Comparison of ENCODE assay signal across 28 cellular contexts in genomic region chr20:9342651-9343050, GRCh38.
"Had no signal": no experiment of that assay in that cellular context is flagged by ENCODE, and none has a peak within 500 bp of the region (broad histone marks: within the 10 kb centered on the region; RNA-seq: fewer than 3 reads in every experiment).

No MANE protein-coding gene starts in this region.

- H3K4me1 ChIP-seq: foreskin keratinocyte had no signal

- H3K4me3 ChIP-seq: coronary artery, dorsolateral prefrontal cortex, gastrocnemius medialis, heart left ventricle had no signal

- H3K27me3 ChIP-seq: brain microvascular endothelial cell, dorsolateral prefrontal cortex, foreskin keratinocyte, gastrocnemius medialis, heart left ventricle had no signal

- ATAC-seq: activated CD4-positive, alpha-beta T cell treated with anti-CD3 and anti-CD28 coated beads for 36 hours; activated naive CD4-positive, alpha-beta T cell treated with anti-CD3 and anti-CD28 coated beads, Interleukin-2, amount 50 U/mL, for 72 hours; activated T-cell treated with anti-CD3 and anti-CD28 coated beads, Interleukin-2, amount 50 U/mL, for 72 hours; esophagus mucosa; foreskin keratinocyte; gastrocnemius medialis; heart left ventricle had no signal

- FAIRE-seq: astrocyte, bronchial epithelial cell had no signal

- H3K27ac ChIP-seq: brain microvascular endothelial cell, coronary artery, dorsolateral prefrontal cortex, foreskin keratinocyte, gastrocnemius medialis had no signal

- DNase-seq: activated CD4-positive, alpha-beta memory T cell treated with anti-CD3 and anti-CD28 coated beads, Interleukin-2, amount 10 ng/mL, durations not matched to agents 7 days and 5 days; activated CD4-positive, alpha-beta T cell treated with anti-CD3 and anti-CD28 coated beads for 36 hours; activated CD4-positive, alpha-beta T cell treated with anti-CD3 and anti-CD28 coated beads, Interleukin-2, amount 10 ng/mL, durations not matched to agents 24 days and 14 days; activated CD4-positive, alpha-beta T cell treated with anti-CD3 and anti-CD28 coated beads, Interleukin-2, amount 50 U/mL, for 4 hours; activated CD4-positive, CD25-positive, alpha-beta regulatory T cell; activated CD4-positive, CD25-positive, alpha-beta regulatory T cell treated with anti-CD3 and anti-CD28 coated beads, Interleukin-2, amount 50 U/mL, for 72 hours; activated CD8-positive, alpha-beta memory T cell treated with anti-CD3 and anti-CD28 coated beads, Interleukin-2, amount 50 U/mL, for 48 hours; activated gamma-delta T cell; activated naive CD4-positive, alpha-beta T cell; activated naive CD4-positive, alpha-beta T cell treated with anti-CD3 and anti-CD28 coated beads, Interleukin-2, amount 10 ng/mL, durations not matched to agents 7 days and 5 days; activated naive CD8-positive, alpha-beta T cell treated with anti-CD3 and anti-CD28 coated beads, Interleukin-2, amount 10 ng/mL, durations not matched to agents 7 days and 5 days; activated T-cell treated with anti-CD3 and anti-CD28 coated beads for 4 hours; activated T-cell treated with anti-CD3 and anti-CD28 coated beads, Interleukin-2, amount 50 U/mL, for 24 hours; activated T-cell treated with anti-CD3 and anti-CD28 coated beads, Interleukin-2, amount 50 U/mL, for 72 hours; brain microvascular endothelial cell; dorsolateral prefrontal cortex; effector memory CD4-positive, alpha-beta T cell; endodermal cell; foreskin keratinocyte; gastrocnemius medialis; glutamatergic neuron; heart left ventricle; T-helper 2 cell had no signal

- H3K36me3 ChIP-seq: brain microvascular endothelial cell, gastrocnemius medialis had no signal

- H3K9me3 ChIP-seq: gastrocnemius medialis, heart left ventricle had no signal
